1 cellular context compared by ENCODE assay signal in the genomic region with DNA sequence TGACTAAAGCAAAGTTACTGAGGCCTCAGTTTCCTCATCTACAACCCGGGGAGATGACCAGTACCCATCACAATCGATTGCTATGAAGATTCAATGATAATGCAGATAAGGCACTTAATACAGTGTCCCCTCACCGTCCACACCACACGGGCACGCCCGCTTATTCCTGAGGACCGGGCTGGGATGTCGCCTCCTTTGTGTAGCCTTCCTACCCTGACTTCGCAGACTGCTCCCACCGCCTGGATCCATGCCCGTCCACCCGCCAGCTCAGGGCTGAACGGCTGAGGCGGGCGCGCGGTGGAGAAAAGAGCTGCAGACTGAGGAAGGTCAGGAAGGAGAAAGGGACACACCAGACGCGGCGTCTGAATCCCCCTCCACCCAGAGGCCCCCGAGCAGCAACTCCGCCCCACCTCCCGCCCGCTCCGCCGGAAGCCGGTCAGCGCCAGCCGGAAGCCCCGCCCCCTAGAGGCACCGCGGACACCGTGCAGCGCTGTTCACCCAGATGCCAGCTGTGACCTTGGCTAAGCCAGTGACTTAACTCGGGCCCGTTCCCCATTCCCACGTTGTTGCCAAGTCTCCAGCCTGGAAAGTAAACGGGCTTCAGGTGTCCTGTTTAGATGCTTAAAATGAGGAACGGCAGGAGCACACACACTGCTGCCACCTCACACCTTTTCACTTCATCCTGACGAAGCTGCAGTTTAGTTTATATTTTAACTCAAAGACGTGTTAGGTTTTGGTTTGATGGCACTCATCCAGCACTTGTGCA.
TF ChIP-seq lines count a peak whose summit lies in the region.

A gene (minus strand): TSS at position 403 of the 766 bp plus-strand sequence.

TF ChIP-seq in K562, 482 proteins besides CTCF, POLR2A, EP300 and RAD21 (continued from another document and continues in another):
- TF ChIP-seq, protein P1, sequence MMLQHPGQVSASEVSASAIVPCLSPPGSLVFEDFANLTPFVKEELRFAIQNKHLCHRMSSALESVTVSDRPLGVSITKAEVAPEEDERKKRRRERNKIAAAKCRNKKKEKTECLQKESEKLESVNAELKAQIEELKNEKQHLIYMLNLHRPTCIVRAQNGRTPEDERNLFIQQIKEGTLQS (IDR thresholded peaks at IDR 0.05): no peak
- TF ChIP-seq, protein P1 (CRISPR knock-in tag; conservative IDR thresholded peaks at IDR 0.05): no peak
- TF ChIP-seq, protein P2, sequence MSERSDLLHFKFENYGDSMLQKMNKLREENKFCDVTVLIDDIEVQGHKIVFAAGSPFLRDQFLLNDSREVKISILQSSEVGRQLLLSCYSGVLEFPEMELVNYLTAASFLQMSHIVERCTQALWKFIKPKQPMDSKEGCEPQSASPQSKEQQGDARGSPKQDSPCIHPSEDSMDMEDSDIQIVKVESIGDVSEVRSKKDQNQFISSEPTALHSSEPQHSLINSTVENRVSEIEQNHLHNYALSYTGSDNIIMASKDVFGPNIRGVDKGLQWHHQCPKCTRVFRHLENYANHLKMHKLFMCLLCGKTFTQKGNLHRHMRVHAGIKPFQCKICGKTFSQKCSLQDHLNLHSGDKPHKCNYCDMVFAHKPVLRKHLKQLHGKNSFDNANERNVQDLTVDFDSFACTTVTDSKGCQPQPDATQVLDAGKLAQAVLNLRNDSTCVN (CRISPR knock-in tag; IDR thresholded peaks at IDR 0.05): no peak
- no peak for TF ChIP-seq ZNF507 (tag; conservative IDR thresholded peaks at IDR 0.05)
- no peak for TF ChIP-seq YY1 (IDR thresholded peaks at IDR 0.05; ENCODE audit: borderline replicate concordance in 1 of 3, control insufficient read depth in 1 of 3, extremely low read depth in 1 of 3, insufficient read depth in 3 of 3, insufficient read length in 1 of 3, insufficient replicate concordance in 2 of 3, low read depth in 1 of 3, low read length in 2 of 3)
- TF ChIP-seq, protein P3, sequence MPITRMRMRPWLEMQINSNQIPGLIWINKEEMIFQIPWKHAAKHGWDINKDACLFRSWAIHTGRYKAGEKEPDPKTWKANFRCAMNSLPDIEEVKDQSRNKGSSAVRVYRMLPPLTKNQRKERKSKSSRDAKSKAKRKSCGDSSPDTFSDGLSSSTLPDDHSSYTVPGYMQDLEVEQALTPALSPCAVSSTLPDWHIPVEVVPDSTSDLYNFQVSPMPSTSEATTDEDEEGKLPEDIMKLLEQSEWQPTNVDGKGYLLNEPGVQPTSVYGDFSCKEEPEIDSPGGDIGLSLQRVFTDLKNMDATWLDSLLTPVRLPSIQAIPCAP (CRISPR knock-in tag; IDR thresholded peaks at IDR 0.05; ENCODE audit: borderline replicate concordance): no peak
- no peak for TF ChIP-seq ILK (tag; IDR thresholded peaks at IDR 0.05; ENCODE audit: borderline replicate concordance, low read depth)
- no peak for TF ChIP-seq SAFB2 (IDR thresholded peaks at IDR 0.05; ENCODE audit: borderline replicate concordance, low read depth, low read length, severe bottlenecking)
- TF ChIP-seq NEUROD1 (IDR thresholded peaks at IDR 0.05; ENCODE audit: borderline replicate concordance, low read depth, low read length, partially characterized antibody): no peak
- no peak for TF ChIP-seq MEF2D (tag; conservative IDR thresholded peaks at IDR 0.05; ENCODE audit: low read depth)
- TF ChIP-seq, protein P4, sequence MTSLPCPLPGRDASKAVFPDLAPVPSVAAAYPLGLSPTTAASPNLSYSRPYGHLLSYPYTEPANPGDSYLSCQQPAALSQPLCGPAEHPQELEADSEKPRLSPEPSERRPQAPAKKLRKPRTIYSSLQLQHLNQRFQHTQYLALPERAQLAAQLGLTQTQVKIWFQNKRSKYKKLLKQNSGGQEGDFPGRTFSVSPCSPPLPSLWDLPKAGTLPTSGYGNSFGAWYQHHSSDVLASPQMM (CRISPR knock-in tag; IDR thresholded peaks at IDR 0.05): peak; percentile 11; the same call in 1 of the 2 replicates
- TF ChIP-seq MTA2 (IDR thresholded peaks at IDR 0.05; ENCODE audit: low read depth): no peak
- peak; percentile 47; the same call in 1 of the 2 replicates for TF ChIP-seq ELF2 (CRISPR knock-in tag; IDR thresholded peaks at IDR 0.05)
- TF ChIP-seq MECOM (CRISPR knock-in tag; IDR thresholded peaks at IDR 0.05): no peak
- TF ChIP-seq ZNF263 (CRISPR knock-in tag; IDR thresholded peaks at IDR 0.05; ENCODE audit: borderline replicate concordance): no peak
- no peak for TF ChIP-seq ZNF23 (CRISPR knock-in tag; IDR thresholded peaks at IDR 0.05)
- TF ChIP-seq, protein P5, sequence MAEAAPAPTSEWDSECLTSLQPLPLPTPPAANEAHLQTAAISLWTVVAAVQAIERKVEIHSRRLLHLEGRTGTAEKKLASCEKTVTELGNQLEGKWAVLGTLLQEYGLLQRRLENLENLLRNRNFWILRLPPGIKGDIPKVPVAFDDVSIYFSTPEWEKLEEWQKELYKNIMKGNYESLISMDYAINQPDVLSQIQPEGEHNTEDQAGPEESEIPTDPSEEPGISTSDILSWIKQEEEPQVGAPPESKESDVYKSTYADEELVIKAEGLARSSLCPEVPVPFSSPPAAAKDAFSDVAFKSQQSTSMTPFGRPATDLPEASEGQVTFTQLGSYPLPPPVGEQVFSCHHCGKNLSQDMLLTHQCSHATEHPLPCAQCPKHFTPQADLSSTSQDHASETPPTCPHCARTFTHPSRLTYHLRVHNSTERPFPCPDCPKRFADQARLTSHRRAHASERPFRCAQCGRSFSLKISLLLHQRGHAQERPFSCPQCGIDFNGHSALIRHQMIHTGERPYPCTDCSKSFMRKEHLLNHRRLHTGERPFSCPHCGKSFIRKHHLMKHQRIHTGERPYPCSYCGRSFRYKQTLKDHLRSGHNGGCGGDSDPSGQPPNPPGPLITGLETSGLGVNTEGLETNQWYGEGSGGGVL (CRISPR knock-in tag; IDR thresholded peaks at IDR 0.05): no peak
- TF ChIP-seq PTRF (tag; IDR thresholded peaks at IDR 0.05): no peak
- peak; percentile 66; the same call in 1 of the 2 replicates for TF ChIP-seq PML (IDR thresholded peaks at IDR 0.05; ENCODE audit: low read length)
- no peak for TF ChIP-seq TAF7 (tag; IDR thresholded peaks at IDR 0.05)
- TF ChIP-seq ZNF174 (CRISPR knock-in tag; IDR thresholded peaks at IDR 0.05): no peak
- TF ChIP-seq PTTG1 (tag; IDR thresholded peaks at IDR 0.05; ENCODE audit: low read depth): no peak
- no peak for TF ChIP-seq CAMTA2 (CRISPR knock-in tag; conservative IDR thresholded peaks at IDR 0.05)
- no peak for TF ChIP-seq NR2C2 (CRISPR knock-in tag; IDR thresholded peaks at IDR 0.05)
- no peak for TF ChIP-seq NR2C2 (tag; IDR thresholded peaks at IDR 0.05)
- no peak for TF ChIP-seq RBM17 (IDR thresholded peaks at IDR 0.05; ENCODE audit: borderline replicate concordance, low read depth, low read length)
- TF ChIP-seq, protein P6, sequence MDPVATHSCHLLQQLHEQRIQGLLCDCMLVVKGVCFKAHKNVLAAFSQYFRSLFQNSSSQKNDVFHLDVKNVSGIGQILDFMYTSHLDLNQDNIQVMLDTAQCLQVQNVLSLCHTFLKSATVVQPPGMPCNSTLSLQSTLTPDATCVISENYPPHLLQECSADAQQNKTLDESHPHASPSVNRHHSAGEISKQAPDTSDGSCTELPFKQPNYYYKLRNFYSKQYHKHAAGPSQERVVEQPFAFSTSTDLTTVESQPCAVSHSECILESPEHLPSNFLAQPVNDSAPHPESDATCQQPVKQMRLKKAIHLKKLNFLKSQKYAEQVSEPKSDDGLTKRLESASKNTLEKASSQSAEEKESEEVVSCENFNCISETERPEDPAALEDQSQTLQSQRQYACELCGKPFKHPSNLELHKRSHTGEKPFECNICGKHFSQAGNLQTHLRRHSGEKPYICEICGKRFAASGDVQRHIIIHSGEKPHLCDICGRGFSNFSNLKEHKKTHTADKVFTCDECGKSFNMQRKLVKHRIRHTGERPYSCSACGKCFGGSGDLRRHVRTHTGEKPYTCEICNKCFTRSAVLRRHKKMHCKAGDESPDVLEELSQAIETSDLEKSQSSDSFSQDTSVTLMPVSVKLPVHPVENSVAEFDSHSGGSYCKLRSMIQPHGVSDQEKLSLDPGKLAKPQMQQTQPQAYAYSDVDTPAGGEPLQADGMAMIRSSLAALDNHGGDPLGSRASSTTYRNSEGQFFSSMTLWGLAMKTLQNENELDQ (CRISPR knock-in tag; IDR thresholded peaks at IDR 0.05; ENCODE audit: borderline replicate concordance): no peak
- peak; percentile 98 for TF ChIP-seq THRAP3 (IDR thresholded peaks at IDR 0.05; ENCODE audit: borderline replicate concordance)
- TF ChIP-seq, protein P7, sequence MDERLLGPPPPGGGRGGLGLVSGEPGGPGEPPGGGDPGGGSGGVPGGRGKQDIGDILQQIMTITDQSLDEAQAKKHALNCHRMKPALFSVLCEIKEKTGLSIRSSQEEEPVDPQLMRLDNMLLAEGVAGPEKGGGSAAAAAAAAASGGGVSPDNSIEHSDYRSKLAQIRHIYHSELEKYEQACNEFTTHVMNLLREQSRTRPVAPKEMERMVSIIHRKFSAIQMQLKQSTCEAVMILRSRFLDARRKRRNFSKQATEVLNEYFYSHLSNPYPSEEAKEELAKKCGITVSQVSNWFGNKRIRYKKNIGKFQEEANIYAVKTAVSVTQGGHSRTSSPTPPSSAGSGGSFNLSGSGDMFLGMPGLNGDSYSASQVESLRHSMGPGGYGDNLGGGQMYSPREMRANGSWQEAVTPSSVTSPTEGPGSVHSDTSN (CRISPR knock-in tag; IDR thresholded peaks at IDR 0.05; ENCODE audit: low read depth): no peak
- TF ChIP-seq, protein P7 (tag; conservative IDR thresholded peaks at IDR 0.05; ENCODE audit: low read depth): no peak
- TF ChIP-seq CHD4 (IDR thresholded peaks at IDR 0.05; ENCODE audit: insufficient read depth, insufficient replicate concordance, low read depth, low read length, poor library complexity, severe bottlenecking): no peak
- TF ChIP-seq CC2D1A (IDR thresholded peaks at IDR 0.05): no peak
- TF ChIP-seq TARDBP (IDR thresholded peaks at IDR 0.05): no peak
- TF ChIP-seq HCFC1 (IDR thresholded peaks at IDR 0.05; ENCODE audit: low read depth, low read length): 0 out of 2 replicates have a peak, but pooled peaks have one; percentile 24
- no peak; the same call in 1 of the 2 replicates for TF ChIP-seq SOX6 (IDR thresholded peaks at IDR 0.05)
- TF ChIP-seq PCBP2 (IDR thresholded peaks at IDR 0.05; ENCODE audit: low read depth, low read length, poor library complexity, severe bottlenecking): no peak
- TF ChIP-seq, protein P8, sequence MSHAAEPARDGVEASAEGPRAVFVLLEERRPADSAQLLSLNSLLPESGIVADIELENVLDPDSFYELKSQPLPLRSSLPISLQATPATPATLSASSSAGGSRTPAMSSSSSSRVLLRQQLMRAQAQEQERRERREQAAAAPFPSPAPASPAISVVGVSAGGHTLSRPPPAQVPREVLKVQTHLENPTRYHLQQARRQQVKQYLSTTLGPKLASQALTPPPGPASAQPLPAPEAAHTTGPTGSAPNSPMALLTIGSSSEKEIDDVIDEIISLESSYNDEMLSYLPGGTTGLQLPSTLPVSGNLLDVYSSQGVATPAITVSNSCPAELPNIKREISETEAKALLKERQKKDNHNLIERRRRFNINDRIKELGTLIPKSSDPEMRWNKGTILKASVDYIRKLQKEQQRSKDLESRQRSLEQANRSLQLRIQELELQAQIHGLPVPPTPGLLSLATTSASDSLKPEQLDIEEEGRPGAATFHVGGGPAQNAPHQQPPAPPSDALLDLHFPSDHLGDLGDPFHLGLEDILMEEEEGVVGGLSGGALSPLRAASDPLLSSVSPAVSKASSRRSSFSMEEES (CRISPR knock-in tag; IDR thresholded peaks at IDR 0.05): no peak
- TF ChIP-seq, protein P9, sequence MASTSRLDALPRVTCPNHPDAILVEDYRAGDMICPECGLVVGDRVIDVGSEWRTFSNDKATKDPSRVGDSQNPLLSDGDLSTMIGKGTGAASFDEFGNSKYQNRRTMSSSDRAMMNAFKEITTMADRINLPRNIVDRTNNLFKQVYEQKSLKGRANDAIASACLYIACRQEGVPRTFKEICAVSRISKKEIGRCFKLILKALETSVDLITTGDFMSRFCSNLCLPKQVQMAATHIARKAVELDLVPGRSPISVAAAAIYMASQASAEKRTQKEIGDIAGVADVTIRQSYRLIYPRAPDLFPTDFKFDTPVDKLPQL (IDR thresholded peaks at IDR 0.05; ENCODE audit: extremely low read depth, insufficient read length): no peak
- no peak for TF ChIP-seq ZNF274 (IDR thresholded peaks at IDR 0.05; ENCODE audit: borderline replicate concordance, low read depth, low read length)
- no peak for TF ChIP-seq ZNF121 (CRISPR knock-in tag; conservative IDR thresholded peaks at IDR 0.05)
- no peak for TF ChIP-seq NFE2L1 (tag; IDR thresholded peaks at IDR 0.05; ENCODE audit: borderline replicate concordance, low read depth)
- no peak for TF ChIP-seq ZNF134 (CRISPR knock-in tag; conservative IDR thresholded peaks at IDR 0.05)
- no peak for TF ChIP-seq MCM5 (IDR thresholded peaks at IDR 0.05; ENCODE audit: low read depth)
- no peak for TF ChIP-seq FOXK2 (conservative IDR thresholded peaks at IDR 0.05 in 1 of 2, IDR thresholded peaks at IDR 0.05 in 1 of 2; ENCODE audit: low read depth in 2 of 2)
- TF ChIP-seq SRSF1 (IDR thresholded peaks at IDR 0.05; ENCODE audit: low read depth, low read length): no peak
- TF ChIP-seq ZNF780A (CRISPR knock-in tag; IDR thresholded peaks at IDR 0.05): no peak
- no peak for TF ChIP-seq MTA3 (IDR thresholded peaks at IDR 0.05; ENCODE audit: borderline replicate concordance)
- TF ChIP-seq ZNF444 (CRISPR knock-in tag; IDR thresholded peaks at IDR 0.05): peak; percentile 57; the same call in 1 of the 2 replicates
- no peak for TF ChIP-seq DDX20 (tag; IDR thresholded peaks at IDR 0.05; ENCODE audit: low read depth)
- TF ChIP-seq CBX8 (IDR thresholded peaks at IDR 0.05; ENCODE audit: borderline replicate concordance, extremely low read depth, low read depth, low read length, poor library complexity, severe bottlenecking): no peak
- no peak for TF ChIP-seq RCOR1 (IDR thresholded peaks at IDR 0.05; ENCODE audit: borderline replicate concordance in 1 of 2, low read depth in 2 of 2, low read length in 2 of 2)
- TF ChIP-seq RB1 (IDR thresholded peaks at IDR 0.05; ENCODE audit: low read depth): no peak
